ENCODE assay signal across 27 cellular contexts in genomic region chr5:109620651-109621050, GRCh38.
"Had no signal": no experiment of that assay in that cellular context is flagged by ENCODE, and none has a peak within 500 bp of the region (broad histone marks: within the 10 kb centered on the region; RNA-seq: fewer than 3 reads in every experiment).

No MANE protein-coding gene starts in this region.

- H2AFZ ChIP-seq: PC-9 had no signal

- H3K27me3 ChIP-seq: brain microvascular endothelial cell, cardiac muscle cell had no signal

- ATAC-seq: activated naive CD4-positive, alpha-beta T cell treated with anti-CD3 and anti-CD28 coated beads, Interleukin-2, amount 50 U/mL, for 72 hours; activated naive CD8-positive, alpha-beta T cell treated with anti-CD3 and anti-CD28 coated beads, Interleukin-2, amount 50 U/mL, for 24 hours; activated T-cell treated with anti-CD3 and anti-CD28 coated beads, Interleukin-2, amount 50 U/mL, for 4 hours; T-helper 17 cell had no signal

- H3K36me3 Mint-ChIP-seq: activated naive CD4-positive, alpha-beta T cell treated with anti-CD3 and anti-CD28 coated beads, Interleukin-2, amount 50 U/mL, for 72 hours; IgD-negative memory B cell had no signal

- H3K27me3 Mint-ChIP-seq: activated CD4-positive, alpha-beta T cell treated with anti-CD3 and anti-CD28 coated beads, Interleukin-2, amount 10 ng/mL, durations not matched to agents 24 days and 14 days; IgD-negative memory B cell had no signal

- H3K4me3 Mint-ChIP-seq: activated B cell treated with CpG ODN at 0.5 μM for 24 hours; activated CD4-positive, alpha-beta T cell treated with anti-CD3 and anti-CD28 coated beads, Interleukin-2, amount 10 ng/mL, durations not matched to agents 24 days and 14 days; activated naive CD8-positive, alpha-beta T cell treated with anti-CD3 and anti-CD28 coated beads, Interleukin-2, amount 50 U/mL, for 24 hours; activated T-cell treated with anti-CD3 and anti-CD28 coated beads, Interleukin-2, amount 50 U/mL, for 4 hours; IgD-negative memory B cell; T-helper 17 cell had no signal

- H3K4me1 Mint-ChIP-seq: activated B cell treated with CpG ODN at 0.5 μM for 24 hours; activated CD4-positive, alpha-beta T cell treated with anti-CD3 and anti-CD28 coated beads, Interleukin-2, amount 10 ng/mL, durations not matched to agents 24 days and 14 days; activated naive CD8-positive, alpha-beta T cell treated with anti-CD3 and anti-CD28 coated beads, Interleukin-2, amount 50 U/mL, for 24 hours; IgD-negative memory B cell; T-helper 17 cell had no signal

- H3K27ac ChIP-seq: brain microvascular endothelial cell, cardiac muscle cell, PC-9 had no signal

- H3K9me3 Mint-ChIP-seq: activated B cell treated with CpG ODN at 0.5 μM for 24 hours; activated naive CD4-positive, alpha-beta T cell treated with anti-CD3 and anti-CD28 coated beads, Interleukin-2, amount 50 U/mL, for 72 hours; activated naive CD8-positive, alpha-beta T cell treated with anti-CD3 and anti-CD28 coated beads, Interleukin-2, amount 50 U/mL, for 24 hours; activated T-cell treated with anti-CD3 and anti-CD28 coated beads, Interleukin-2, amount 50 U/mL, for 4 hours; IgD-negative memory B cell had no signal

- DNase-seq: activated B cell treated with CpG ODN at 0.5 μM for 24 hours; activated CD4-positive, alpha-beta T cell treated with anti-CD3 and anti-CD28 coated beads for 1 hour; activated CD4-positive, alpha-beta T cell treated with anti-CD3 and anti-CD28 coated beads, Interleukin-2, amount 10 ng/mL, durations not matched to agents 24 days and 14 days; activated CD4-positive, alpha-beta T cell treated with anti-CD3 and anti-CD28 coated beads, Interleukin-2, amount 50 U/mL, for 48 hours; activated effector memory CD4-positive, alpha-beta T cell treated with anti-CD3 and anti-CD28 coated beads, Interleukin-2, amount 50 U/mL, for 16 hours; activated naive CD4-positive, alpha-beta T cell treated with Interleukin-2 at 50 U/mL for 16 hours; activated naive CD8-positive, alpha-beta T cell treated with anti-CD3 and anti-CD28 coated beads, Interleukin-2, amount 50 U/mL, for 24 hours; activated T-cell treated with anti-CD3 and anti-CD28 coated beads, Interleukin-2, amount 50 U/mL, for 4 hours; amniotic stem cell; brain microvascular endothelial cell; KG1; NCI-H1092 treated with DMSO at 0.1 percent for 48 hours; NCI-H1417 treated with DMSO at 0.1 percent for 48 hours; NCI-H1694; NCI-H2029; NCI-H2107; NCI-H2171 treated with DMSO at 0.1 percent for 48 hours; NCI-H226; NCI-H526 treated with DMSO at 0.1 percent for 48 hours; NCI-H82; PC-9; SIG-M5; T-helper 17 cell; T-helper 9 cell had no signal

- H3K4me3 ChIP-seq: cardiac muscle cell, PC-9 had no signal

- H3K27ac Mint-ChIP-seq: activated B cell treated with CpG ODN at 0.5 μM for 24 hours; activated CD4-positive, alpha-beta T cell treated with anti-CD3 and anti-CD28 coated beads, Interleukin-2, amount 10 ng/mL, durations not matched to agents 24 days and 14 days; activated naive CD4-positive, alpha-beta T cell treated with anti-CD3 and anti-CD28 coated beads, Interleukin-2, amount 50 U/mL, for 72 hours; activated naive CD8-positive, alpha-beta T cell treated with anti-CD3 and anti-CD28 coated beads, Interleukin-2, amount 50 U/mL, for 24 hours; IgD-negative memory B cell; T-helper 17 cell had no signal

- H3K4me2 ChIP-seq: PC-9 had no signal

- H3K36me3 ChIP-seq: brain microvascular endothelial cell, cardiac muscle cell had no signal
